In genomic region chr19:37655689-37656491, GRCh38 we compare ENCODE assay signal across 1 cellular context.
TF ChIP-seq lines count a peak whose summit lies in the region.

No MANE protein-coding gene starts in this region.

TF ChIP-seq in HepG2, 621 proteins besides CTCF, POLR2A, EP300 and RAD21 (continued from another document and continues in another):
- TF ChIP-seq CREB1 (IDR thresholded peaks at IDR 0.05): peak; percentile 76
- TF ChIP-seq CREB1 (CRISPR knock-in tag; IDR thresholded peaks at IDR 0.05): peak; percentile 60
- peak; percentile 88 for TF ChIP-seq TRIM24 (CRISPR knock-in tag; IDR thresholded peaks at IDR 0.05)
- no peak for TF ChIP-seq ZFYVE20 (CRISPR knock-in tag; IDR thresholded peaks at IDR 0.05; ENCODE audit: borderline replicate concordance, low read depth)
- TF ChIP-seq ZNF563 (CRISPR knock-in tag; IDR thresholded peaks at IDR 0.05): peak; percentile 25; the same call in 1 of the 2 replicates
- TF ChIP-seq ZBTB38 (CRISPR knock-in tag; IDR thresholded peaks at IDR 0.05): 0 out of 2 replicates have a peak, but pooled peaks have one; percentile 17
- peak; percentile 17 for TF ChIP-seq CBX1 (IDR thresholded peaks at IDR 0.05; ENCODE audit: low read depth)
- no peak for TF ChIP-seq RNF219 (CRISPR knock-in tag; IDR thresholded peaks at IDR 0.05)
- peak; percentile 93 for TF ChIP-seq KMT2A (CRISPR knock-in tag; IDR thresholded peaks at IDR 0.05)
- no peak for TF ChIP-seq CHCHD3 (CRISPR knock-in tag; IDR thresholded peaks at IDR 0.05)
- no peak for TF ChIP-seq MAFF (IDR thresholded peaks at IDR 0.05; ENCODE audit: low read depth, low read length)
- TF ChIP-seq ZNF746 (CRISPR knock-in tag; IDR thresholded peaks at IDR 0.05): peak; percentile 53
- peak; percentile 77 for TF ChIP-seq DMAP1 (CRISPR knock-in tag; IDR thresholded peaks at IDR 0.05)
- peak; percentile 98 for TF ChIP-seq ZNF292 (CRISPR knock-in tag; IDR thresholded peaks at IDR 0.05; ENCODE audit: borderline replicate concordance, low read depth)
- no peak for TF ChIP-seq NFATC3 (CRISPR knock-in tag; IDR thresholded peaks at IDR 0.05)
- TF ChIP-seq REPIN1 (CRISPR knock-in tag; IDR thresholded peaks at IDR 0.05; ENCODE audit: borderline replicate concordance, low read depth): peak; percentile 18; the same call in 1 of the 2 replicates
- no peak for TF ChIP-seq HOXA7 (CRISPR knock-in tag; IDR thresholded peaks at IDR 0.05)
- TF ChIP-seq AKNA (CRISPR knock-in tag; IDR thresholded peaks at IDR 0.05; ENCODE audit: borderline replicate concordance): no peak
- TF ChIP-seq ZFX (CRISPR knock-in tag; IDR thresholded peaks at IDR 0.05; ENCODE audit: low read depth): peak; percentile 43; the same call in 1 of the 2 replicates
- peak; percentile 61 for TF ChIP-seq RBM39 (IDR thresholded peaks at IDR 0.05; ENCODE audit: low read depth, low read length, poor library complexity, severe bottlenecking)
- no peak for TF ChIP-seq TERF1 (CRISPR knock-in tag; IDR thresholded peaks at IDR 0.05)
- peak; percentile 2; the same call in 1 of the 2 replicates for TF ChIP-seq TIGD3 (CRISPR knock-in tag; IDR thresholded peaks at IDR 0.05; ENCODE audit: borderline replicate concordance)
- no peak for TF ChIP-seq GLI4 (CRISPR knock-in tag; IDR thresholded peaks at IDR 0.05; ENCODE audit: borderline replicate concordance)
- TF ChIP-seq HDAC2 (CRISPR knock-in tag; IDR thresholded peaks at IDR 0.05): peak; percentile 47; the same call in 1 of the 2 replicates
- TF ChIP-seq ZNF546 (CRISPR knock-in tag; conservative IDR thresholded peaks at IDR 0.05): no peak
- TF ChIP-seq PAX8 (CRISPR knock-in tag; IDR thresholded peaks at IDR 0.05; ENCODE audit: borderline replicate concordance): 0 out of 2 replicates have a peak, but pooled peaks have one; percentile 82
- TF ChIP-seq HOXD1 (CRISPR knock-in tag; IDR thresholded peaks at IDR 0.05): peak; percentile 15
- peak; percentile 17; the same call in 1 of the 2 replicates for TF ChIP-seq PRDM10 (CRISPR knock-in tag; IDR thresholded peaks at IDR 0.05; ENCODE audit: low read depth)
- TF ChIP-seq ZNF362 (CRISPR knock-in tag; IDR thresholded peaks at IDR 0.05; ENCODE audit: borderline replicate concordance): peak; percentile 54; the same call in 1 of the 2 replicates
- 0 out of 2 replicates have a peak, but pooled peaks have one; percentile 18 for TF ChIP-seq RFXANK (CRISPR knock-in tag; IDR thresholded peaks at IDR 0.05)
- 0 out of 2 replicates have a peak, but pooled peaks have one; percentile 55 for TF ChIP-seq ZFP1 (CRISPR knock-in tag; IDR thresholded peaks at IDR 0.05)
- TF ChIP-seq ZSCAN22 (CRISPR knock-in tag; IDR thresholded peaks at IDR 0.05): 0 out of 2 replicates have a peak, but pooled peaks have one; percentile 40
- TF ChIP-seq TBX2 (CRISPR knock-in tag; IDR thresholded peaks at IDR 0.05; ENCODE audit: borderline replicate concordance): peak; percentile 79
- TF ChIP-seq SMAD3 (CRISPR knock-in tag; IDR thresholded peaks at IDR 0.05): no peak; the same call in 1 of the 2 replicates
- no peak for TF ChIP-seq AFF4 (CRISPR knock-in tag; IDR thresholded peaks at IDR 0.05)
- peak; percentile 74; the same call in 1 of the 2 replicates for TF ChIP-seq ZNF550 (CRISPR knock-in tag; IDR thresholded peaks at IDR 0.05; ENCODE audit: borderline replicate concordance)
- TF ChIP-seq ZSCAN12 (CRISPR knock-in tag; IDR thresholded peaks at IDR 0.05): no peak
- TF ChIP-seq YY1 (IDR thresholded peaks at IDR 0.05; ENCODE audit: insufficient read depth, insufficient replicate concordance, low read depth, low read length): no peak
- TF ChIP-seq PRMT3 (CRISPR knock-in tag; IDR thresholded peaks at IDR 0.05; ENCODE audit: borderline replicate concordance, low read depth): no peak
- peak; percentile 56; the same call in 1 of the 2 replicates for TF ChIP-seq MYNN (CRISPR knock-in tag; IDR thresholded peaks at IDR 0.05; ENCODE audit: low read depth)
- TF ChIP-seq ZNF770 (CRISPR knock-in tag; IDR thresholded peaks at IDR 0.05): 0 out of 2 replicates have a peak, but pooled peaks have one; percentile 50
